Comparison of ENCODE assay signal across 8 cellular contexts in genomic region chr7:140478361-140479061, GRCh38. TPM values are rescaled to one million over a fixed set of nuclear protein-coding genes. Genes with fewer than 3 reads are reported as not detected.
DNase-seq lines count a peak whose midpoint lies in the region; ATAC-seq and TF ChIP-seq lines count a peak whose summit lies in the region.

No MANE protein-coding gene starts in this region.

- no peaks in the 10 kb centered on the region for H3K27me3 ChIP-seq in BE2C
- H3K27me3 ChIP-seq in OCI-LY1 (ENCODE audit: insufficient read depth, low read length) = no peaks in the 10 kb centered on the region
- H3K27me3 ChIP-seq in tibial nerve = no peaks in the 10 kb centered on the region

- peak; percentile 35 for ATAC-seq in HG03354 (IDR thresholded peaks at IDR 0.05; ENCODE audit: poor library complexity, severe bottlenecking, unreplicated experiment)

- H3K36me3 Mint-ChIP-seq in activated T-helper 2 cell treated with anti-CD3 and anti-CD28 coated beads, Interferon-gamma antibody, Interleukin-2, Interleukin-4, amounts not matched to agents 10 μg/mL and 5 μg/mL and 100 μg/mL, durations not matched to agents 14 hours and 24 hours and 36 hours (ENCODE audit: low read depth) = peaks cover 9% of the 10 kb centered on the region
- H3K36me3 Mint-ChIP-seq in neural crest cell (ENCODE audit: low read depth) = no peaks in the 10 kb centered on the region

- peaks cover 25% of the 10 kb centered on the region for H3K4me1 Mint-ChIP-seq in activated T-helper 2 cell treated with anti-CD3 and anti-CD28 coated beads, Interferon-gamma antibody, Interleukin-2, Interleukin-4, amounts not matched to agents 10 μg/mL and 5 μg/mL and 100 μg/mL, durations not matched to agents 14 hours and 24 hours and 36 hours (ENCODE audit: low read depth)
- H3K4me1 Mint-ChIP-seq in neural crest cell = peaks cover 15% of the 10 kb centered on the region

- H2AFZ ChIP-seq in OCI-LY1 (ENCODE audit: low read length) = no peak overlapping the region

- H3K9me3 Mint-ChIP-seq in activated T-helper 2 cell treated with anti-CD3 and anti-CD28 coated beads, Interferon-gamma antibody, Interleukin-2, Interleukin-4, amounts not matched to agents 10 μg/mL and 5 μg/mL and 100 μg/mL, durations not matched to agents 14 hours and 24 hours and 36 hours = no peaks in the 10 kb centered on the region
- H3K9me3 Mint-ChIP-seq in neural crest cell = no peaks in the 10 kb centered on the region

- H3K9ac ChIP-seq in OCI-LY1 (ENCODE audit: low read length) = peak overlapping the region; percentile 75

- H3K27ac ChIP-seq in OCI-LY1 (ENCODE audit: low read depth, low read length, poor library complexity, severe bottlenecking) (peak overlapping the region; percentile 21), tibial nerve (peak overlapping the region; percentile 41 to 94 (median 92))

- TF ChIP-seq POLR2A in tibial nerve (IDR thresholded peaks at IDR 0.05) = no peak

- no peaks in the 10 kb centered on the region for H3F3A ChIP-seq in OCI-LY1 (ENCODE audit: insufficient read depth, low read length)

- peaks cover 3% of the 10 kb centered on the region; the same call in 1 of the 2 replicates for H4K20me1 ChIP-seq in OCI-LY1 (ENCODE audit: insufficient read depth, low read length)

- peak overlapping the region; percentile 78 for H3K27ac Mint-ChIP-seq in activated T-helper 2 cell treated with anti-CD3 and anti-CD28 coated beads, Interferon-gamma antibody, Interleukin-2, Interleukin-4, amounts not matched to agents 10 μg/mL and 5 μg/mL and 100 μg/mL, durations not matched to agents 14 hours and 24 hours and 36 hours
- H3K27ac Mint-ChIP-seq in neural crest cell (ENCODE audit: unreplicated experiment) = peak overlapping the region; percentile 99

- H3K4me3 ChIP-seq in BE2C (ENCODE audit: low read depth, low read length) (peak overlapping the region; percentile 85), OCI-LY1 (ENCODE audit: low read depth, low read length, poor library complexity, severe bottlenecking) (peak overlapping the region; percentile 75), foreskin fibroblast (ENCODE audit: low read depth in 1 of 2, low read length in 2 of 2) (peak overlapping the region; percentile 70 to 93), tibial nerve (peak overlapping the region; percentile 61 to 100 (median 98))

- H3K27me3 Mint-ChIP-seq in activated T-helper 2 cell treated with anti-CD3 and anti-CD28 coated beads, Interferon-gamma antibody, Interleukin-2, Interleukin-4, amounts not matched to agents 10 μg/mL and 5 μg/mL and 100 μg/mL, durations not matched to agents 14 hours and 24 hours and 36 hours (ENCODE audit: low read depth) = no peaks in the 10 kb centered on the region
- no peaks in the 10 kb centered on the region for H3K27me3 Mint-ChIP-seq in neural crest cell (ENCODE audit: low read depth)

- intact Hi-C loops in activated T-helper 2 cell treated with anti-CD3 and anti-CD28 coated beads, Interferon-gamma antibody, Interleukin-2, Interleukin-4, amounts not matched to agents 10 μg/mL and 5 μg/mL and 100 μg/mL, durations not matched to agents 14 hours and 24 hours and 36 hours (cut with micrococcal nuclease) = loop anchor here (1.0 to 5.0 kb wide), 7 partner anchors 36 to 536 kb away; partner anchors contain the start of genes KDM7A and MRPS33

- no peaks in the 10 kb centered on the region for H3K9me3 ChIP-seq in BE2C
- no peaks in the 10 kb centered on the region for H3K9me3 ChIP-seq in OCI-LY1 (ENCODE audit: low read length)
- no peaks in the 10 kb centered on the region for H3K9me3 ChIP-seq in tibial nerve

- 0 to 1% methylated on average over 37 to 43 of the region's 64 CpGs for WGBS in tibial nerve, 2 donors

- H3K4me2 ChIP-seq in OCI-LY1 (ENCODE audit: low read length) = peak overlapping the region; percentile 74

- no peaks in the 10 kb centered on the region for H3K36me3 ChIP-seq in BE2C
- H3K36me3 ChIP-seq in OCI-LY1 (ENCODE audit: insufficient read depth, low read length) = no peaks in the 10 kb centered on the region
- H3K36me3 ChIP-seq in tibial nerve = no peaks in the 10 kb centered on the region

- H3K9me2 ChIP-seq in OCI-LY1 (ENCODE audit: low read depth, low read length) = no peaks in the 10 kb centered on the region

- peaks cover 40% of the 10 kb centered on the region for H3K79me2 ChIP-seq in OCI-LY1 (ENCODE audit: insufficient read depth, low read length)

- H3K4me1 ChIP-seq in BE2C = no peaks in the 10 kb centered on the region
- peaks cover 26% of the 10 kb centered on the region for H3K4me1 ChIP-seq in OCI-LY1 (ENCODE audit: insufficient read depth, low read length, severe bottlenecking)
- peaks cover 0 to 32% (median 16%) of the 10 kb centered on the region in 4 donors for H3K4me1 ChIP-seq in tibial nerve

- no peak for DNase-seq in BE2C
- DNase-seq in GM19238 (ENCODE audit: insufficient read length, low spot score) = peak; percentile 30
- peak; percentile 32 for DNase-seq in activated T-helper 2 cell treated with anti-CD3 and anti-CD28 coated beads, Interferon-gamma antibody, Interleukin-2, Interleukin-4, amounts not matched to agents 10 μg/mL and 5 μg/mL and 100 μg/mL, durations not matched to agents 14 hours and 24 hours and 36 hours (ENCODE audit: low spot score)
- DNase-seq in foreskin fibroblast = peak; percentile 20 to 66
- DNase-seq in neural crest cell (ENCODE audit: low read depth, low spot score) = peak; percentile 35
- DNase-seq in tibial nerve (ENCODE audit: low spot score in 2 of 2) = peak in 1 of 2 donors; percentile 27

- TF ChIP-seq CTCF in BE2C (IDR thresholded peaks at IDR 0.05; ENCODE audit: low read depth, low read length) = no peak
- no peak for TF ChIP-seq CTCF in OCI-LY1 (IDR thresholded peaks at IDR 0.05; ENCODE audit: low read length)
- no peak for TF ChIP-seq CTCF in foreskin fibroblast (IDR thresholded peaks at IDR 0.05; ENCODE audit: low read depth, low read length)
- no peak for TF ChIP-seq CTCF in neural crest cell (conservative IDR thresholded peaks at IDR 0.05)
- TF ChIP-seq CTCF in tibial nerve (IDR thresholded peaks at IDR 0.05) = no peak

- peak overlapping the region; percentile 97 for H3K4me3 Mint-ChIP-seq in activated T-helper 2 cell treated with anti-CD3 and anti-CD28 coated beads, Interferon-gamma antibody, Interleukin-2, Interleukin-4, amounts not matched to agents 10 μg/mL and 5 μg/mL and 100 μg/mL, durations not matched to agents 14 hours and 24 hours and 36 hours (ENCODE audit: low read depth)
- H3K4me3 Mint-ChIP-seq in neural crest cell = peak overlapping the region; percentile 100

- TF ChIP-seq EP300 in tibial nerve (IDR thresholded peaks at IDR 0.05) = no peak

RNA-seq across cellular contexts. Expression of gene MKRN1, which starts 0.8 kb away (rescaled TPM):
- polyA plus RNA-seq in BE2C (2012; ENCODE audit: insufficient read depth, insufficient read length, low read depth) = 83.7 TPM
- 72.9 and 73.6 TPM in 2 replicates for total RNA-seq in activated T-helper 2 cell treated with anti-CD3 and anti-CD28 coated beads, Interferon-gamma antibody, Interleukin-2, Interleukin-4, amounts not matched to agents 10 μg/mL and 5 μg/mL and 100 μg/mL, durations not matched to agents 14 hours and 24 hours and 36 hours
- total RNA-seq in neural crest cell (69.3 and 81.2 TPM in 2 replicates), tibial nerve (10 to 100 TPM; 45.9 to 75.7 (median 60.0) TPM)
